Comparison of ENCODE assay signal across 1 cellular context in the genomic region with DNA sequence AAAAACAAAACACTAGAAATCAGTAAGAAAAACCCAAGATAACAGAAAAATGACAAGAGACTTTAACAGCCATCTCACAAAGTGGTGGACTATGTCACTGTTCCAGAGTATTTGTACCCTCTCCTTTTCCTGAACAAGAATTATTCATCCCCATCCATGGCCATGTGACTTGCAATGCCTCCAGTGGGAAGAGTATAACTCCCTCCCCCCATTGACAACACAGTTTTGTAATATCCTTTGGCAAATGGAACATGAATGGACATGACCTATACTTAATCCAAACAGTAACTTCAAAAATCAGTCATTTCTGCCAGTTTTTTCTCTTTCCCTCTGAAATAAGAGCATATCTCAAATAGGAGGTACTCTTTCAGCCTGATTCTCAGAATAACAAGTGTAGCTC.
TF ChIP-seq lines count a peak whose summit lies in the region.

No MANE protein-coding gene starts in this region.

TF ChIP-seq in GM12878, 131 proteins besides CTCF, POLR2A, EP300 and RAD21:
- no peak for TF ChIP-seq ZNF274 (IDR thresholded peaks at IDR 0.05; ENCODE audit: insufficient read depth, insufficient read length)
- no peak for TF ChIP-seq NRF1 (conservative IDR thresholded peaks at IDR 0.05; ENCODE audit: low read depth, low read length)
- no peak for TF ChIP-seq RFX5 (IDR thresholded peaks at IDR 0.05; ENCODE audit: low read depth, low read length)
- TF ChIP-seq, protein P1, sequence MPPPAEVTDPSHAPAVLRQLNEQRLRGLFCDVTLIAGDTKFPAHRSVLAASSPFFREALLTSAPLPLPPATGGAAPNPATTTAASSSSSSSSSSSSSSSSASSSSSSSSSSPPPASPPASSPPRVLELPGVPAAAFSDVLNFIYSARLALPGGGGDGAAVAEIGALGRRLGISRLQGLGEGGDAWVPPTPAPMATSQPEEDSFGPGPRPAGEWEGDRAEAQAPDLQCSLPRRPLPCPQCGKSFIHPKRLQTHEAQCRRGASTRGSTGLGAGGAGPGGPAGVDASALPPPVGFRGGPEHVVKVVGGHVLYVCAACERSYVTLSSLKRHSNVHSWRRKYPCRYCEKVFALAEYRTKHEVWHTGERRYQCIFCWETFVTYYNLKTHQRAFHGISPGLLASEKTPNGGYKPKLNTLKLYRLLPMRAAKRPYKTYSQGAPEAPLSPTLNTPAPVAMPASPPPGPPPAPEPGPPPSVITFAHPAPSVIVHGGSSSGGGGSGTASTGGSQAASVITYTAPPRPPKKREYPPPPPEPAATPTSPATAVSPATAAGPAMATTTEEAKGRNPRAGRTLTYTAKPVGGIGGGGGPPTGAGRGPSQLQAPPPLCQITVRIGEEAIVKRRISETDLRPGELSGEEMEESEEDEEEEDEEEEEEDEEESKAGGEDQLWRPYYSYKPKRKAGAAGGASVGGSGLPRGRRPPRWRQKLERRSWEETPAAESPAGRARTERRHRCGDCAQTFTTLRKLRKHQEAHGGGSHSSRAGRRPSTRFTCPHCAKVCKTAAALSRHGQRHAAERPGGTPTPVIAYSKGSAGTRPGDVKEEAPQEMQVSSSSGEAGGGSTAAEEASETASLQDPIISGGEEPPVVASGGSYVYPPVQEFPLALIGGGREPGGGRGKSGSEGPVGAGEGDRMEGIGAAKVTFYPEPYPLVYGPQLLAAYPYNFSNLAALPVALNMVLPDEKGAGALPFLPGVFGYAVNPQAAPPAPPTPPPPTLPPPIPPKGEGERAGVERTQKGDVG (CRISPR knock-in tag; IDR thresholded peaks at IDR 0.05): no peak
- TF ChIP-seq TAF1 (IDR thresholded peaks at IDR 0.05; ENCODE audit: borderline replicate concordance, low read depth, low read length): no peak
- no peak for TF ChIP-seq CUX1 (IDR thresholded peaks at IDR 0.05; ENCODE audit: insufficient replicate concordance, low read depth, low read length)
- no peak for TF ChIP-seq ZBED1 (IDR thresholded peaks at IDR 0.05; ENCODE audit: borderline replicate concordance)
- no peak for TF ChIP-seq JUND (IDR thresholded peaks at IDR 0.05; ENCODE audit: low read depth, low read length)
